ENCODE assay signal across 1 cellular context in the genomic region with DNA sequence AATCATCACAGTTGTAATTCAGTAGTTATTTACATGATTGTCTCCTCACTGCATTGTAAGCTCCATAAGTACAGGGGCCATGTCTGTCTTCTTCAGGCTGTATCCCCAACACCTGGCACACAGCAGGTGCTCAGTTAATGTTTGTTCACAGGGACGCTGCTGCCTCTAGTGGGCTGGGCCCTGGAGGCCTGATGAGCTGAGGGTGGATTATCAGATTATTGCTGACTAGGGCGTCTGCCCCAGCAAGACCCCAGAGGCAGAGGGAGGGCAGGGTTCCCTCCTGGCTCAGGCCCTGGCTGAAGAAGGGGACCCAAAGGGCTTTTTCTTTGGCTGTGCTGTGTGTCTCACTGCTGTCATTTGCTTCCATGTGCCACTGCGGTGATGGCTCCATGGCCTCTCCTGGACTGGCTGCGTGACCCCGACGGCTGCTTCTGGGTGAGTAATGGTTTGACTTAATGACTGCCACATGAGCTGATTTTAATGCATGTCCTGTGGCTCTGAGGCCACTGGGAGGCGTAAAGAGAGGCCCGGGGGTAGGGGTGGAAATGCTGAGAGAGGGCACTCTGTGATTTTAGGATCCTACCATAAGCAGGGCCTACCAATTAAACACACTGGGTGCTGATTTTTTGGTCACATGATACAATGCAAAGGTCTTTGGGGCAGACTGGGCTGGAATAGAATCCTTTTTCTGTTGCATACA.
TF ChIP-seq lines count a peak whose summit lies in the region.

No MANE protein-coding gene starts in this region.

TF ChIP-seq in HepG2, 621 proteins besides CTCF, POLR2A, EP300 and RAD21 (continued from another document):
- no peak for TF ChIP-seq KAT2B (IDR thresholded peaks at IDR 0.05; ENCODE audit: borderline replicate concordance, low read depth, low read length)
- TF ChIP-seq ATM (IDR thresholded peaks at IDR 0.05; ENCODE audit: borderline replicate concordance): no peak
- TF ChIP-seq ZNF350 (CRISPR knock-in tag; IDR thresholded peaks at IDR 0.05; ENCODE audit: borderline replicate concordance, low read depth): no peak
- TF ChIP-seq MEIS2 (CRISPR knock-in tag; IDR thresholded peaks at IDR 0.05): no peak
- TF ChIP-seq, protein P1, sequence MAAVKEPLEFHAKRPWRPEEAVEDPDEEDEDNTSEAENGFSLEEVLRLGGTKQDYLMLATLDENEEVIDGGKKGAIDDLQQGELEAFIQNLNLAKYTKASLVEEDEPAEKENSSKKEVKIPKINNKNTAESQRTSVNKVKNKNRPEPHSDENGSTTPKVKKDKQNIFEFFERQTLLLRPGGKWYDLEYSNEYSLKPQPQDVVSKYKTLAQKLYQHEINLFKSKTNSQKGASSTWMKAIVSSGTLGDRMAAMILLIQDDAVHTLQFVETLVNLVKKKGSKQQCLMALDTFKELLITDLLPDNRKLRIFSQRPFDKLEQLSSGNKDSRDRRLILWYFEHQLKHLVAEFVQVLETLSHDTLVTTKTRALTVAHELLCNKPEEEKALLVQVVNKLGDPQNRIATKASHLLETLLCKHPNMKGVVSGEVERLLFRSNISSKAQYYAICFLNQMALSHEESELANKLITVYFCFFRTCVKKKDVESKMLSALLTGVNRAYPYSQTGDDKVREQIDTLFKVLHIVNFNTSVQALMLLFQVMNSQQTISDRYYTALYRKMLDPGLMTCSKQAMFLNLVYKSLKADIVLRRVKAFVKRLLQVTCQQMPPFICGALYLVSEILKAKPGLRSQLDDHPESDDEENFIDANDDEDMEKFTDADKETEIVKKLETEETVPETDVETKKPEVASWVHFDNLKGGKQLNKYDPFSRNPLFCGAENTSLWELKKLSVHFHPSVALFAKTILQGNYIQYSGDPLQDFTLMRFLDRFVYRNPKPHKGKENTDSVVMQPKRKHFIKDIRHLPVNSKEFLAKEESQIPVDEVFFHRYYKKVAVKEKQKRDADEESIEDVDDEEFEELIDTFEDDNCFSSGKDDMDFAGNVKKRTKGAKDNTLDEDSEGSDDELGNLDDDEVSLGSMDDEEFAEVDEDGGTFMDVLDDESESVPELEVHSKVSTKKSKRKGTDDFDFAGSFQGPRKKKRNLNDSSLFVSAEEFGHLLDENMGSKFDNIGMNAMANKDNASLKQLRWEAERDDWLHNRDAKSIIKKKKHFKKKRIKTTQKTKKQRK (IDR thresholded peaks at IDR 0.05; ENCODE audit: low read length): no peak
- TF ChIP-seq, protein P2, sequence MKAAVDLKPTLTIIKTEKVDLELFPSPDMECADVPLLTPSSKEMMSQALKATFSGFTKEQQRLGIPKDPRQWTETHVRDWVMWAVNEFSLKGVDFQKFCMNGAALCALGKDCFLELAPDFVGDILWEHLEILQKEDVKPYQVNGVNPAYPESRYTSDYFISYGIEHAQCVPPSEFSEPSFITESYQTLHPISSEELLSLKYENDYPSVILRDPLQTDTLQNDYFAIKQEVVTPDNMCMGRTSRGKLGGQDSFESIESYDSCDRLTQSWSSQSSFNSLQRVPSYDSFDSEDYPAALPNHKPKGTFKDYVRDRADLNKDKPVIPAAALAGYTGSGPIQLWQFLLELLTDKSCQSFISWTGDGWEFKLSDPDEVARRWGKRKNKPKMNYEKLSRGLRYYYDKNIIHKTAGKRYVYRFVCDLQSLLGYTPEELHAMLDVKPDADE (CRISPR knock-in tag; IDR thresholded peaks at IDR 0.05): no peak
- TF ChIP-seq ZFP36 (IDR thresholded peaks at IDR 0.05; ENCODE audit: borderline replicate concordance, low read depth, low read length, partially characterized antibody): no peak
